1 cellular context compared by ENCODE assay signal in the genomic region with DNA sequence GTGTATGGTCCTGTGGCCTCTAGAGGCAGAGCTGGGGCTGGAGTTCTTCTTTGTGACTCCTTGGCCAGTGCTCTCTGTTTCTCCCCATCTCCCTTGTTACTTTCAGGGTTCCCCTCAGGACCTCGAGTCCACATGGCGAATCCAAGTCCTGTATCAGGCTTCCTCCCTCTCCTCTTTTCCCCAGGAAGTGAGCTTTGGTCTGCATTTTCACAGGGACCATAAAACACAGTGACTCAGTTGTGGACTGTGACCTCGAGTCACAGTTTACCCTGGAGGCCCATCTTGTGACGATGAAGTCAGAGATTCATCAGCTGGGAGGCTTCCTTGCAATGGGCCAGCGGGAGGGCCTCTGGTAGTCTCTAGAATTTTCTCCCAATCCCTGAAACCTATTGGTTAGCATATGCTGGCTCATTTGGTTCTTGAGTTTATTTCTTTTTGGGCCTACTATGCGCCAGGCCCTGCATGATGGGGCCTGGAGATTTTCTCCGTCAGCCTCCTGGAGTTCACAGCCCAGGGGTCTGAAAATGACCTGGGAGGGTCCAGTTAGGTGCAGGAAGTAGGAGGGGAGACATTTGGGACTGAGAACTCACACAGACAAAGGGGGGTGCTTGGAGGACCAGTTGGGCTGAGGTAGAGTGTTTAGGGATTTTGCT.
TF ChIP-seq lines count a peak whose summit lies in the region.

No MANE protein-coding gene starts in this region.

TF ChIP-seq in K562, 482 proteins besides CTCF, POLR2A, EP300 and RAD21 (continued from another document):
- TF ChIP-seq, protein P1, sequence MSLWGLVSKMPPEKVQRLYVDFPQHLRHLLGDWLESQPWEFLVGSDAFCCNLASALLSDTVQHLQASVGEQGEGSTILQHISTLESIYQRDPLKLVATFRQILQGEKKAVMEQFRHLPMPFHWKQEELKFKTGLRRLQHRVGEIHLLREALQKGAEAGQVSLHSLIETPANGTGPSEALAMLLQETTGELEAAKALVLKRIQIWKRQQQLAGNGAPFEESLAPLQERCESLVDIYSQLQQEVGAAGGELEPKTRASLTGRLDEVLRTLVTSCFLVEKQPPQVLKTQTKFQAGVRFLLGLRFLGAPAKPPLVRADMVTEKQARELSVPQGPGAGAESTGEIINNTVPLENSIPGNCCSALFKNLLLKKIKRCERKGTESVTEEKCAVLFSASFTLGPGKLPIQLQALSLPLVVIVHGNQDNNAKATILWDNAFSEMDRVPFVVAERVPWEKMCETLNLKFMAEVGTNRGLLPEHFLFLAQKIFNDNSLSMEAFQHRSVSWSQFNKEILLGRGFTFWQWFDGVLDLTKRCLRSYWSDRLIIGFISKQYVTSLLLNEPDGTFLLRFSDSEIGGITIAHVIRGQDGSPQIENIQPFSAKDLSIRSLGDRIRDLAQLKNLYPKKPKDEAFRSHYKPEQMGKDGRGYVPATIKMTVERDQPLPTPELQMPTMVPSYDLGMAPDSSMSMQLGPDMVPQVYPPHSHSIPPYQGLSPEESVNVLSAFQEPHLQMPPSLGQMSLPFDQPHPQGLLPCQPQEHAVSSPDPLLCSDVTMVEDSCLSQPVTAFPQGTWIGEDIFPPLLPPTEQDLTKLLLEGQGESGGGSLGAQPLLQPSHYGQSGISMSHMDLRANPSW (CRISPR knock-in tag; IDR thresholded peaks at IDR 0.05), result no peak
- TF ChIP-seq KLF6 (CRISPR knock-in tag; IDR thresholded peaks at IDR 0.05; ENCODE audit: borderline replicate concordance), result no peak
- no peak for TF ChIP-seq NCOA6 (IDR thresholded peaks at IDR 0.05)
- no peak for TF ChIP-seq GABPB2 (CRISPR knock-in tag; conservative IDR thresholded peaks at IDR 0.05)
- TF ChIP-seq MXI1 (IDR thresholded peaks at IDR 0.05; ENCODE audit: low read depth, low read length), result no peak
